Comparison of ENCODE assay signal across 9 cellular contexts in genomic region chr9:122214507-122214906, GRCh38. TPM values are rescaled to one million over a fixed set of nuclear protein-coding genes. Genes with fewer than 3 reads are reported as not detected.
A peak's percentile ranks its signal among the peaks of the same experiment; 100 is the strongest.
DNase-seq lines count a peak whose midpoint lies in the region; ATAC-seq and TF ChIP-seq lines count a peak whose summit lies in the region.
"Had no signal": no experiment of that assay in that cellular context is flagged by ENCODE, and none has a peak within 500 bp of the region (broad histone marks: within the 10 kb centered on the region; RNA-seq: fewer than 3 reads in every experiment).

No MANE protein-coding gene starts in this region.

- H2BK120ac ChIP-seq in neuronal stem cell (ENCODE audit: low read depth, low read length), result no peak overlapping the region

- peaks cover under 1% of the 10 kb centered on the region for H3K79me1 ChIP-seq in neuronal stem cell (ENCODE audit: low read depth, low read length)

- TF ChIP-seq CTCF in RWPE1 (conservative IDR thresholded peaks at IDR 0.05; ENCODE audit: low read depth), result no peak
- TF ChIP-seq CTCF in endothelial cell (IDR thresholded peaks at IDR 0.05; ENCODE audit: unreplicated experiment), result no peak

- CTCF ChIA-PET in RWPE1 (lab: Yijun Ruan, JAX), result interaction anchor here (0.5 to 1.0 kb wide), 2 partner anchors 14 to 56 kb away, joined by 3 to 5 read pairs; partner anchors contain the start of gene LHX6

- no peak overlapping the region for H3K14ac ChIP-seq in neuronal stem cell (ENCODE audit: low read length)

- peaks cover 24% of the 10 kb centered on the region for H3K36me3 Mint-ChIP-seq in endothelial cell (ENCODE audit: low read depth, unreplicated experiment)

- WGBS in neuronal stem cell (ENCODE audit: extremely low coverage in 2 of 2, insufficient read length in 2 of 2, insufficient replicate concordance in 1 of 2), 2 donors, result no CpG with 5 or more reads among the region's 9 CpGs

- H2AK5ac ChIP-seq in neuronal stem cell (ENCODE audit: low read depth, low read length), result no peak overlapping the region

- H2BK12ac ChIP-seq in neuronal stem cell (ENCODE audit: low read length), result no peak overlapping the region

- no peaks in the 10 kb centered on the region for H3K9me3 ChIP-seq in ES-I3 (ENCODE audit: control insufficient read depth, insufficient read depth, low read length)
- peaks cover 2 to 8% of the 10 kb centered on the region in 2 donors for H3K9me3 ChIP-seq in neuronal stem cell (replicated peaks in 1 of 2; ENCODE audit: control insufficient read depth in 2 of 2, insufficient read depth in 1 of 2, low read depth in 1 of 2, low read length in 2 of 2)

- H3K27ac ChIP-seq in RWPE1, result peak overlapping the region; percentile 46
- no peak overlapping the region for H3K27ac ChIP-seq in neuronal stem cell (replicated peaks; ENCODE audit: low read length)

- peaks cover 22% of the 10 kb centered on the region for H3K27me3 Mint-ChIP-seq in endothelial cell (ENCODE audit: unreplicated experiment)

- H2BK5ac ChIP-seq in neuronal stem cell (ENCODE audit: low read length), result no peak overlapping the region

- H2AFZ ChIP-seq in neuronal stem cell (ENCODE audit: low read length), result peak overlapping the region; percentile 86

- H3K4me1 ChIP-seq in ES-I3 (ENCODE audit: insufficient read depth, low read length) (no peaks in the 10 kb centered on the region; the same call in 1 of the 2 replicates), neuronal stem cell (ENCODE audit: control insufficient read depth in 2 of 2, insufficient read depth in 1 of 2, low read depth in 1 of 2, low read length in 2 of 2) (peaks cover 4 to 5% of the 10 kb centered on the region in 2 donors)

- no peak for ATAC-seq in GM18511 (IDR thresholded peaks at IDR 0.05; ENCODE audit: unreplicated experiment)
- ATAC-seq in HG03108 (IDR thresholded peaks at IDR 0.05; ENCODE audit: unreplicated experiment), result no peak

- no peaks in the 10 kb centered on the region for H3K9me3 Mint-ChIP-seq in endothelial cell (ENCODE audit: unreplicated experiment)

- no peak overlapping the region for H3K4me3 ChIP-seq in neuronal stem cell (ENCODE audit: low read length in 2 of 2)

- peak overlapping the region; percentile 79 for H3K4me3 Mint-ChIP-seq in endothelial cell (ENCODE audit: unreplicated experiment)

- peak overlapping the region; percentile 77 for H3K27ac Mint-ChIP-seq in endothelial cell (ENCODE audit: unreplicated experiment)

- H3K36me3 ChIP-seq in ES-I3 (ENCODE audit: insufficient read depth, low read length) (no peaks in the 10 kb centered on the region), neuronal stem cell (replicated peaks in 1 of 2; ENCODE audit: control insufficient read depth in 2 of 2, insufficient read depth in 2 of 2, low read length in 2 of 2) (no peaks in the 10 kb centered on the region)

- no peak overlapping the region for H4K91ac ChIP-seq in neuronal stem cell (ENCODE audit: low read depth, low read length, poor library complexity)

- H3K9ac ChIP-seq in ES-I3 (ENCODE audit: low read depth, low read length) (peak overlapping the region; percentile 54; the same call in 1 of the 2 replicates), neuronal stem cell (ENCODE audit: low read depth, low read length, poor library complexity) (no peak overlapping the region)

- H3K18ac ChIP-seq in neuronal stem cell (ENCODE audit: low read length), result no peak overlapping the region

- H3K4me2 ChIP-seq in neuronal stem cell (ENCODE audit: insufficient read depth, low read length, poor library complexity, severe bottlenecking), result no peak overlapping the region

- POLR2A ChIA-PET in RWPE1 (lab: Yijun Ruan, JAX; ENCODE audit: low non-redundant PET), result interaction anchor here (0.9 kb wide), 1 partner anchor 50 kb away, joined by 5 read pairs; the partner anchor contains the start of genes MRRF and RBM18

- DNase-seq in RWPE1 (ENCODE audit: low spot score) (no peak), endothelial cell (ENCODE audit: low spot score) (no peak), neuronal stem cell (ENCODE audit: low spot score) (no peak), NCI-H510A (lab: John Stamatoyannopoulos, UW) (no peak), middle frontal gyrus (ENCODE audit: extremely low spot score, low spot score) (no peak)
- DNase-seq: dorsolateral prefrontal cortex had no signal

- H3K4me1 Mint-ChIP-seq in endothelial cell (ENCODE audit: unreplicated experiment), result peaks cover 26% of the 10 kb centered on the region

- peaks cover 48 to 95% (median 81%) of the 10 kb centered on the region in 3 experiments for H3K27me3 ChIP-seq in neuronal stem cell (ENCODE audit: control insufficient read depth in 3 of 3, insufficient read depth in 3 of 3, low read depth in 1 of 3, low read length in 3 of 3)

- H2BK15ac ChIP-seq in neuronal stem cell (ENCODE audit: low read length), result no peak overlapping the region

- no peak overlapping the region for H3K23ac ChIP-seq in neuronal stem cell (ENCODE audit: low read depth, low read length, poor library complexity)

- no peak overlapping the region for H4K8ac ChIP-seq in neuronal stem cell (ENCODE audit: low read depth, low read length)

- no peak overlapping the region for H3K4ac ChIP-seq in neuronal stem cell (ENCODE audit: low read length)

RNA-seq across cellular contexts. Expression of gene LHX6, which starts 14.2 kb away (rescaled TPM):
- total RNA-seq in endothelial cell (ENCODE audit: unreplicated experiment), result 6.0 TPM
- 0.04 TPM for polyA plus RNA-seq in neuronal stem cell (2013, experiment 1 of 2)
- 0.12 TPM for polyA plus RNA-seq in neuronal stem cell (2013, experiment 2 of 2)

RNA-seq across cellular contexts. Expression of gene RBM18, which starts 50.1 kb away (rescaled TPM):
- total RNA-seq in endothelial cell (ENCODE audit: unreplicated experiment), result 22.2 TPM
- polyA plus RNA-seq in neuronal stem cell (2013, experiment 1 of 2), result 12.7 TPM
- polyA plus RNA-seq in neuronal stem cell (2013, experiment 2 of 2), result 12.1 TPM

RNA-seq across cellular contexts. Expression of gene MRRF, which starts 50.2 kb away (rescaled TPM):
- total RNA-seq in endothelial cell (ENCODE audit: unreplicated experiment), result 40.3 TPM
- 21.2 TPM for polyA plus RNA-seq in neuronal stem cell (2013, experiment 1 of 2)
- 23.2 TPM for polyA plus RNA-seq in neuronal stem cell (2013, experiment 2 of 2)

RNA-seq across cellular contexts. Expression of gene MORN5, which starts 54.8 kb away (rescaled TPM):
- total RNA-seq in endothelial cell (ENCODE audit: unreplicated experiment), result 0.64 TPM
- 0.61 TPM for polyA plus RNA-seq in neuronal stem cell (2013, experiment 1 of 2)
- 1.4 TPM for polyA plus RNA-seq in neuronal stem cell (2013, experiment 2 of 2)

RNA-seq across cellular contexts. Expression of gene NDUFA8, which starts 54.9 kb away (rescaled TPM):
- total RNA-seq in endothelial cell (ENCODE audit: unreplicated experiment), result 45.2 TPM
- 74.6 TPM for polyA plus RNA-seq in neuronal stem cell (2013, experiment 1 of 2)
- 76.8 TPM for polyA plus RNA-seq in neuronal stem cell (2013, experiment 2 of 2)
